ENCODE assay signal across 1 cellular context in genomic region chr1:100077525-100077924, GRCh38.
TF ChIP-seq lines count a peak whose summit lies in the region.

No MANE protein-coding gene starts in this region.

TF ChIP-seq in GM12878, 131 proteins besides CTCF, POLR2A, EP300 and RAD21 (continues in another document):
- no peak for TF ChIP-seq NR2F1 (conservative IDR thresholded peaks at IDR 0.05)
- TF ChIP-seq RAD51 (IDR thresholded peaks at IDR 0.05), result no peak
- TF ChIP-seq MAX (IDR thresholded peaks at IDR 0.05; ENCODE audit: low read depth, low read length), result no peak
- TF ChIP-seq MTA3 (IDR thresholded peaks at IDR 0.05; ENCODE audit: borderline replicate concordance, low read length), result no peak
- no peak for TF ChIP-seq CUX1 (IDR thresholded peaks at IDR 0.05; ENCODE audit: insufficient replicate concordance, low read depth, low read length)
- TF ChIP-seq USF1 (IDR thresholded peaks at IDR 0.05; ENCODE audit: borderline replicate concordance, extremely low read length, insufficient read depth, low read depth, low read length), result no peak
- TF ChIP-seq USF2 (IDR thresholded peaks at IDR 0.05; ENCODE audit: borderline replicate concordance, low read depth, low read length), result no peak
- TF ChIP-seq E2F8 (IDR thresholded peaks at IDR 0.05; ENCODE audit: low read depth, partially characterized antibody), result no peak
- TF ChIP-seq PML (IDR thresholded peaks at IDR 0.05; ENCODE audit: low read length), result no peak
- TF ChIP-seq TBL1XR1 (IDR thresholded peaks at IDR 0.05; ENCODE audit: low read depth, low read length), result peak; percentile 55; the same call in 1 of the 2 replicates
- no peak for TF ChIP-seq SKIL (IDR thresholded peaks at IDR 0.05; ENCODE audit: low read depth, poor library complexity, severe bottlenecking)
- no peak for TF ChIP-seq ATF3 (IDR thresholded peaks at IDR 0.05; ENCODE audit: borderline replicate concordance, extremely low read depth, low read depth, low read length)
- no peak for TF ChIP-seq NKRF (conservative IDR thresholded peaks at IDR 0.05)
- no peak for TF ChIP-seq WRNIP1 (IDR thresholded peaks at IDR 0.05; ENCODE audit: borderline replicate concordance, low read depth, low read length)
- no peak for TF ChIP-seq LARP7 (IDR thresholded peaks at IDR 0.05)
- TF ChIP-seq NRF1 (conservative IDR thresholded peaks at IDR 0.05; ENCODE audit: low read depth, low read length), result no peak
- TF ChIP-seq ZZZ3 (IDR thresholded peaks at IDR 0.05; ENCODE audit: control insufficient read depth, insufficient read length, low read depth), result no peak
- 0 out of 2 replicates have a peak, but pooled peaks have one; percentile 29 for TF ChIP-seq CHD2 (IDR thresholded peaks at IDR 0.05; ENCODE audit: borderline replicate concordance, low read depth, low read length)
- no peak for TF ChIP-seq CBFB (IDR thresholded peaks at IDR 0.05; ENCODE audit: low read depth)
- no peak for TF ChIP-seq SMC3 (IDR thresholded peaks at IDR 0.05; ENCODE audit: borderline replicate concordance, low read length)
- TF ChIP-seq HDAC6 (IDR thresholded peaks at IDR 0.05; ENCODE audit: unreplicated experiment), result no peak
- TF ChIP-seq KDM1A (IDR thresholded peaks at IDR 0.05; ENCODE audit: borderline replicate concordance), result no peak
- TF ChIP-seq GATAD2B (conservative IDR thresholded peaks at IDR 0.05; ENCODE audit: low read depth), result no peak
- no peak for TF ChIP-seq FOXK2 (IDR thresholded peaks at IDR 0.05)
- TF ChIP-seq HDAC2 (IDR thresholded peaks at IDR 0.05), result no peak
- no peak for TF ChIP-seq PAX5 (IDR thresholded peaks at IDR 0.05; ENCODE audit: borderline replicate concordance, low read depth, low read length)
- TF ChIP-seq CBX3 (IDR thresholded peaks at IDR 0.05; ENCODE audit: borderline replicate concordance, low read depth), result no peak
- TF ChIP-seq ZNF217 (IDR thresholded peaks at IDR 0.05), result no peak
- no peak for TF ChIP-seq BACH1 (IDR thresholded peaks at IDR 0.05; ENCODE audit: borderline replicate concordance)
- TF ChIP-seq SMAD1 (IDR thresholded peaks at IDR 0.05; ENCODE audit: low read depth, partially characterized antibody), result no peak
- TF ChIP-seq RCOR1 (conservative IDR thresholded peaks at IDR 0.05; ENCODE audit: low read depth, low read length), result no peak
- peak; percentile 46 for TF ChIP-seq ATF2 (IDR thresholded peaks at IDR 0.05; ENCODE audit: low read length)
- TF ChIP-seq RFX5 (IDR thresholded peaks at IDR 0.05; ENCODE audit: low read depth, low read length), result peak; percentile 91
- TF ChIP-seq CHD1 (IDR thresholded peaks at IDR 0.05; ENCODE audit: low read depth, low read length), result no peak
- TF ChIP-seq SPI1 (IDR thresholded peaks at IDR 0.05; ENCODE audit: borderline replicate concordance, insufficient read depth, low read depth, low read length), result no peak
- no peak for TF ChIP-seq PBX3 (IDR thresholded peaks at IDR 0.05; ENCODE audit: insufficient replicate concordance, low read depth, low read length)
- TF ChIP-seq POLR2AphosphoS5 (IDR thresholded peaks at IDR 0.05; ENCODE audit: low read length), result peak; percentile 50
- no peak for TF ChIP-seq CHD4 (IDR thresholded peaks at IDR 0.05)
- TF ChIP-seq CBX5 (IDR thresholded peaks at IDR 0.05; ENCODE audit: low read depth), result no peak
- 0 out of 2 replicates have a peak, but pooled peaks have one; percentile 10 for TF ChIP-seq IKZF1 (conservative IDR thresholded peaks at IDR 0.05)
- no peak for TF ChIP-seq BCLAF1 (IDR thresholded peaks at IDR 0.05)
- TF ChIP-seq NFIC (IDR thresholded peaks at IDR 0.05; ENCODE audit: low read depth, low read length), result no peak; the same call in 1 of the 2 replicates
